In genomic region chr7:455110-455928, GRCh38 we compare ENCODE assay signal across 10 cellular contexts.
DNase-seq lines count a peak whose midpoint lies in the region; ATAC-seq and TF ChIP-seq lines count a peak whose summit lies in the region.
"Had no signal": no experiment of that assay in that cellular context is flagged by ENCODE, and none has a peak within 500 bp of the region (broad histone marks: within the 10 kb centered on the region; RNA-seq: fewer than 3 reads in every experiment).

No MANE protein-coding gene starts in this region.

- TF ChIP-seq CTCF in Panc1 (IDR thresholded peaks at IDR 0.05) (no peak), heart left ventricle (IDR thresholded peaks at IDR 0.05) (no peak), testis (IDR thresholded peaks at IDR 0.05) (no peak)

- BruUV-seq in Panc1 (replicated peaks; lab: Mats Ljungman, UMichigan) = no TSS peak

- intact Hi-C loops in Panc1 (cut with micrococcal nuclease; ENCODE audit: unreplicated experiment) = no loop called here
- intact Hi-C loops in heart left ventricle (cut with DNase I) = loop anchor here in 1 of 10 donors (10.0 kb wide), 1 partner anchor 61 kb away; no protein-coding TSS in a partner anchor
- intact Hi-C loops in testis (cut with DNase I; ENCODE audit: low total_unique reads) = no loop called here

- POLR2A ChIA-PET in Panc1 (lab: Charles Lee) = no interaction called here

- H3K4me1 ChIP-seq in Panc1 (ENCODE audit: control insufficient read depth, insufficient read depth, low read length) (peaks cover 12% of the 10 kb centered on the region), heart left ventricle (peaks cover 0 to 31% (median 13%) of the 10 kb centered on the region in 12 donors), testis (peaks cover 19% of the 10 kb centered on the region)

- 27 to 43% (median 37%) methylated on average over 15 to 42 of the region's 42 CpGs for WGBS in heart left ventricle, 4 donors
- WGBS in testis, 2 donors = 40 to 46% methylated on average over 21 to 42 of the region's 42 CpGs

- H3K36me3 ChIP-seq in Panc1 (ENCODE audit: control insufficient read depth, insufficient read depth, low read length) (no peaks in the 10 kb centered on the region), heart left ventricle (no peaks in the 10 kb centered on the region), testis (ENCODE audit: low read depth, missing control alignments) (no peaks in the 10 kb centered on the region)

- in situ Hi-C loops in Panc1 (cut with HindIII; ENCODE audit: low pct_unique_long_range_greater_than_20kb, low sequenced_read_pairs) = no loop called here

- H3K4me3 ChIP-seq in Panc1 (ENCODE audit: low read depth in 2 of 2, low read length in 2 of 2) (no peak overlapping the region), heart left ventricle (no peak overlapping the region), testis (no peak overlapping the region)

- DNase-seq in NCI-H146 (lab: John Stamatoyannopoulos, UW) (peak; percentile 11), NCI-H146 treated with DMSO at 0.1 percent for 48 hours (lab: John Stamatoyannopoulos, UW; ENCODE audit: unreplicated experiment) (no peak), Panc1 (ENCODE audit: low read depth, low spot score) (no peak), heart left ventricle (peak; percentile 68 to 86 (median 83)), testis (peak; percentile 63)
- no peak for DNase-seq in stimulated activated naive CD4-positive, alpha-beta T cell treated with Interleukin-2 at 50 U/mL for 16 hours (lab: John Stamatoyannopoulos, UW)
- DNase-seq: immature natural killer cell had no signal

- TF ChIP-seq POLR2A in heart left ventricle (IDR thresholded peaks at IDR 0.05) (no peak), testis (IDR thresholded peaks at IDR 0.05) (no peak)

- CTCF ChIA-PET in Panc1 (lab: Charles Lee) = no interaction called here

- H3K9me3 ChIP-seq in Panc1 (ENCODE audit: control insufficient read depth, insufficient read depth, low read depth, low read length) (no peaks in the 10 kb centered on the region), heart left ventricle (no peaks in the 10 kb centered on the region), testis (no peaks in the 10 kb centered on the region)

- H3K27ac ChIP-seq in Panc1 (ENCODE audit: low read length) = no peak overlapping the region
- peak overlapping the region in 1 of 12 donors; percentile 29 for H3K27ac ChIP-seq in heart left ventricle
- H3K27ac ChIP-seq in testis = no peak overlapping the region

- H3K27me3 ChIP-seq in Panc1 (ENCODE audit: control insufficient read depth, insufficient read depth, low read length) = no peaks in the 10 kb centered on the region
- peaks cover 0 to 25% (median 11%) of the 10 kb centered on the region in 9 donors for H3K27me3 ChIP-seq in heart left ventricle
- no peaks in the 10 kb centered on the region for H3K27me3 ChIP-seq in testis

- ATAC-seq in Panc1 (peak; percentile 40), heart left ventricle (peak in 3 of 4 donors; percentile 11 to 60 (median 56)), GM18498 (IDR thresholded peaks at IDR 0.05; ENCODE audit: unreplicated experiment) (no peak), HG02973 (IDR thresholded peaks at IDR 0.05; ENCODE audit: unreplicated experiment) (no peak)
- ATAC-seq: activated naive CD4-positive, alpha-beta T cell treated with anti-CD3 and anti-CD28 coated beads, Interleukin-2, amount 50 U/mL, for 72 hours had no signal

Comparison
In these comparisons a context has a peak if more than half of its experiments do, and no peak if none do; other contexts are left out.
1. DNase-seq: peak in NCI-H146 (single experiment), heart left ventricle (5 of 5) and testis (single experiment); none in NCI-H146 treated with DMSO at 0.1 percent for 48 hours (single experiment), Panc1 (single experiment) and stimulated activated naive CD4-positive, alpha-beta T cell treated with Interleukin-2 at 50 U/mL for 16 hours (single experiment).
2. ATAC-seq: peak in Panc1 (single experiment) and heart left ventricle (3 of 4); none in GM18498 (single experiment) and HG02973 (single experiment).